In the genomic region with DNA sequence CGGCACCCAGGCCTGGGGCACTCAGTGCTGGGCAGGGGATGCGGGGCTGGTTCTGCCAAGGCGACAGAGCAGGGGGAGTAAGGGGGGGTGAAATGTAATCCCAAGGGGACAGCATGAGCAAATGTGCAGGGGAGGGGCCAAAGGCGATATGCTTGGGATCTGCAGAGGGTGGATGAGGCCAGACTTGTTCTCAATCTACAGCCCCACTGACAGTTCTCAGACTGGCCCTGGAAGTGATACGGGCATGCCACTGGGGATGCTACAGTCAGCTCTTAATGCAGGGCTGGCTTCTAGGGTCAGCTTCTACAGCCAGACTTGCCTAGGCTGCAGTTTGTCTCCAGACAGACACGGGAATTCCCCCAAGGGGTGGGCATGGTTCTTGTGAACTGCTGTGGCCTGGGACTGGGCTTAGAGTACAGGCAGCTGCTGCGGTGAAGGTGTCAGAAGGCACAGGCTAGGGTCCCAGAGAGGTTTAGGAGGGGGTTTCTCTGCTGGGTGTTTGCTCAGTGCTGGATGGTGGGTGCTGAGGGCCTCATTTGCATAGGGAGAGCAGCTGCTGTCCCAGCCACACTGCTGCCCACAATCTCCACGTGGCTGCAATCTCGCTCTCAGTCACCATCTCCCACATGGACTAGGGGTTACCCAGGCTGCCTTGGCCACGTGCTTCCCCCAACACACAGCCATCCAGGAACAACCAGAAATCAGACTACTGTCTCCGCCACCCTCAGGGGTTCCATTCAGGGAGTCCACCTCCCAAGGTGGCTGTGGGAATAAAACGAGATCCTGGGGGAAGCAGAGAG, we compare ENCODE assay signal across 8 cellular contexts.
DNase-seq lines count a peak whose midpoint lies in the region; ATAC-seq and TF ChIP-seq lines count a peak whose summit lies in the region.

No MANE protein-coding gene starts in this region.

- no peak overlapping the region for H3K27ac ChIP-seq in left ventricle myocardium inferior (replicated peaks)

- peaks cover 67% of the 10 kb centered on the region for H3K4me1 ChIP-seq in left ventricle myocardium inferior

- peak overlapping the region in 1 of 2 donors; percentile 29 for H3K27ac Mint-ChIP-seq in activated naive CD4-positive, alpha-beta T cell treated with anti-CD3 and anti-CD28 coated beads, Interleukin-2, amount 50 U/mL, for 72 hours
- no peak overlapping the region for H3K27ac Mint-ChIP-seq in nephron progenitor cell

- intact Hi-C loops in left ventricle myocardium inferior (cut with micrococcal nuclease) = no loop called here

- peak; percentile 89 for DNase-seq in NAMALWA (ENCODE audit: low spot score)
- DNase-seq in activated naive CD4-positive, alpha-beta T cell treated with anti-CD3 and anti-CD28 coated beads, Interleukin-2, amount 50 U/mL, for 72 hours (ENCODE audit: low spot score in 2 of 2) = peak in 1 of 2 donors; percentile 89
- DNase-seq in stimulated activated CD4-positive, alpha-beta T cell treated with anti-CD3 and anti-CD28 coated beads, Interleukin-2, amount 100 ng/mL, for 24 hours = peak; percentile 65 to 78
- DNase-seq in AG20443 (ENCODE audit: low spot score) = no peak
- no peak for DNase-seq in left ventricle myocardium inferior
- DNase-seq in nephron progenitor cell = no peak

- no peaks in the 10 kb centered on the region for H3K36me3 ChIP-seq in left ventricle myocardium inferior

- ATAC-seq in GM18517 (IDR thresholded peaks at IDR 0.05; ENCODE audit: unreplicated experiment) = peak; percentile 77
- ATAC-seq in GM21576 (IDR thresholded peaks at IDR 0.05; ENCODE audit: unreplicated experiment) = peak; percentile 75
- ATAC-seq in activated naive CD4-positive, alpha-beta T cell treated with anti-CD3 and anti-CD28 coated beads, Interleukin-2, amount 50 U/mL, for 72 hours = peak; percentile 86 to 96

- H3K36me3 Mint-ChIP-seq in activated naive CD4-positive, alpha-beta T cell treated with anti-CD3 and anti-CD28 coated beads, Interleukin-2, amount 50 U/mL, for 72 hours = peaks cover 0 to 7% of the 10 kb centered on the region in 2 donors
- no peaks in the 10 kb centered on the region for H3K36me3 Mint-ChIP-seq in nephron progenitor cell (ENCODE audit: low read depth)

- peaks cover 0 to 5% of the 10 kb centered on the region in 2 donors for H3K9me3 Mint-ChIP-seq in activated naive CD4-positive, alpha-beta T cell treated with anti-CD3 and anti-CD28 coated beads, Interleukin-2, amount 50 U/mL, for 72 hours
- no peaks in the 10 kb centered on the region for H3K9me3 Mint-ChIP-seq in nephron progenitor cell

- H3K4me3 Mint-ChIP-seq in nephron progenitor cell = no peak overlapping the region

- no peaks in the 10 kb centered on the region for H3K27me3 ChIP-seq in left ventricle myocardium inferior (ENCODE audit: low read depth)

- peaks cover 38% of the 10 kb centered on the region for H3K4me1 Mint-ChIP-seq in nephron progenitor cell

- H3K4me3 ChIP-seq in left ventricle myocardium inferior = no peak overlapping the region

- H3K9me3 ChIP-seq in left ventricle myocardium inferior (replicated peaks) = no peaks in the 10 kb centered on the region

- TF ChIP-seq CTCF in left ventricle myocardium inferior (IDR thresholded peaks at IDR 0.05; ENCODE audit: borderline replicate concordance) = no peak
- no peak for TF ChIP-seq CTCF in nephron progenitor cell (IDR thresholded peaks at IDR 0.05)

- H3K27me3 Mint-ChIP-seq in nephron progenitor cell (ENCODE audit: low read depth, poor library complexity) = peaks cover 17% of the 10 kb centered on the region

Comparison
In these comparisons a context has a peak if more than half of its experiments do, and no peak if none do; other contexts are left out.
1. DNase-seq: peak in NAMALWA (single experiment) and stimulated activated CD4-positive, alpha-beta T cell treated with anti-CD3 and anti-CD28 coated beads, Interleukin-2, amount 100 ng/mL, for 24 hours (2 of 2); none in AG20443 (single experiment), left ventricle myocardium inferior (single experiment) and nephron progenitor cell (single experiment).
2. Peak in every context shown above with its lines, with median percentiles within 50 percentile points of each other: ATAC-seq.